Comparison of ENCODE assay signal across 1 cellular context in the genomic region with DNA sequence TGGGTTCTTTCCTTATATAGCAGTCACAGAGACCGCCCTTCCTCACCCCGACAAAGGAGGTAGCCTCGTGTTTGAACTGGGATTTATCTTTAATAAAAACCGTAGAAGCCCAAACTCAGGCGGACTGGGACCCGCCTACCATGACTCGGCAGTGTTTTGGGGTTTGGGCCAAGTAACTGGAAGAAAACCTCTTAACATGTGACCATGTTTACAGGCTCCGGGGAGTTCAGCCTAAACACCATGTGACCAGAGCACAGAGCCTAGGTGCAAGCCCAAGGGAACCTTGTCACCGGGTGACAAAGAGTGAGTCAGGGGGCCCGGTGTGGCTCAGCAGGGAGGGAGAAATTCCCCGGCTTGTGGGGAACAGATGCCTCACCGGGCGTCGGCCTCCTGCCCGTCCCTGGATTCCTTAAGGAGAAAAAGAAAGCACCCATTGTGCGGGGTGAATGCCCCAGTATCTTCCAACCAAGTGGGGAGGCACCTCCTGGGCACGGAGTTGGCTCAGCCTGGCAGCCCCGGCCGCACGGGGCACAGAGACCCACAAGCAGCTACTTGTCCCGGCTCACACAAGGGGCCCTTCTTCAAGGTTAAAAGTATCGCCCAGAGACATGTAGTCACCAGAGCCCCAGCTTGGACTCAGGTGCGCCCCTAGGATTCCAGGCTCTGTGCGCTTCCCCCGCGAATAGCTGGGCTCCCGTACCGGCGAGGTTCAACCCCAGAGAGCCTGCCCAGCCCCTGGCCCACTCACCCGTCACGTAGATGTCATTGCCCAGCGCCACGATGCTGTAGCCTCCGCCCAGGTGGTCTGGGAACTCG.
A peak's percentile ranks its signal among the peaks of the same experiment; 100 is the strongest.
TF ChIP-seq lines count a peak whose summit lies in the region.

No MANE protein-coding gene starts in this region.

TF ChIP-seq in K562, 482 proteins besides CTCF, POLR2A, EP300 and RAD21 (continued from another document and continues in another):
- TF ChIP-seq ZNF407 (IDR thresholded peaks at IDR 0.05; ENCODE audit: low read depth) (no peak), SP2 (IDR thresholded peaks at IDR 0.05; ENCODE audit: extremely low read depth, low read depth, low read length, poor library complexity, severe bottlenecking) (no peak), SLC30A9 (CRISPR knock-in tag; IDR thresholded peaks at IDR 0.05) (no peak), BRD4 (IDR thresholded peaks at IDR 0.05) (no peak), MBD1 (CRISPR knock-in tag; IDR thresholded peaks at IDR 0.05) (no peak), SRSF7 (optimal IDR thresholded peaks at IDR 0.05; ENCODE audit: low read depth, low read length) (no peak), CHCHD3 (CRISPR knock-in tag; IDR thresholded peaks at IDR 0.05) (no peak), CEBPZ (IDR thresholded peaks at IDR 0.05; ENCODE audit: borderline replicate concordance, low read depth, low read length) (no peak), TGIF2 (CRISPR knock-in tag; IDR thresholded peaks at IDR 0.05) (0 out of 2 replicates have a peak, but pooled peaks have one; percentile 60), HOXB6 (CRISPR knock-in tag; IDR thresholded peaks at IDR 0.05; ENCODE audit: borderline replicate concordance) (no peak), ZNF431 (CRISPR knock-in tag; IDR thresholded peaks at IDR 0.05) (no peak), PHF8 (IDR thresholded peaks at IDR 0.05; ENCODE audit: borderline replicate concordance, low read length) (no peak), MYC (IDR thresholded peaks at IDR 0.05; ENCODE audit: low read depth, low read length) (peak; percentile 93), MYC (CRISPR knock-in tag; IDR thresholded peaks at IDR 0.05; ENCODE audit: borderline replicate concordance, low read depth) (peak; percentile 90; the same call in 1 of the 2 replicates), NONO (IDR thresholded peaks at IDR 0.05; ENCODE audit: low read depth in 2 of 2, low read length in 1 of 2) (0 out of 4 replicates have a peak, but pooled peaks of 1 of the 2 experiments have one; percentile 16), ZNF395 (CRISPR knock-in tag; IDR thresholded peaks at IDR 0.05) (peak; percentile 39; the same call in 1 of the 2 replicates), RFX5 (IDR thresholded peaks at IDR 0.05; ENCODE audit: low read depth, low read length) (no peak), TRIM24 (IDR thresholded peaks at IDR 0.05) (no peak), ZNF644 (tag; IDR thresholded peaks at IDR 0.05; ENCODE audit: low read depth) (no peak), CREB5 (CRISPR knock-in tag; IDR thresholded peaks at IDR 0.05) (no peak), ILK (tag; IDR thresholded peaks at IDR 0.05; ENCODE audit: borderline replicate concordance, low read depth) (no peak), ARID3B (CRISPR knock-in tag; IDR thresholded peaks at IDR 0.05; ENCODE audit: borderline replicate concordance) (no peak), MTA1 (IDR thresholded peaks at IDR 0.05; ENCODE audit: borderline replicate concordance) (peak; percentile 81), FIP1L1 (IDR thresholded peaks at IDR 0.05; ENCODE audit: low read depth, low read length, poor library complexity, severe bottlenecking) (no peak), L3MBTL2 (IDR thresholded peaks at IDR 0.05) (peak; percentile 83), ZC3H4 (CRISPR knock-in tag; IDR thresholded peaks at IDR 0.05; ENCODE audit: borderline replicate concordance) (no peak; the same call in 1 of the 2 replicates)
- TF ChIP-seq, protein P1, sequence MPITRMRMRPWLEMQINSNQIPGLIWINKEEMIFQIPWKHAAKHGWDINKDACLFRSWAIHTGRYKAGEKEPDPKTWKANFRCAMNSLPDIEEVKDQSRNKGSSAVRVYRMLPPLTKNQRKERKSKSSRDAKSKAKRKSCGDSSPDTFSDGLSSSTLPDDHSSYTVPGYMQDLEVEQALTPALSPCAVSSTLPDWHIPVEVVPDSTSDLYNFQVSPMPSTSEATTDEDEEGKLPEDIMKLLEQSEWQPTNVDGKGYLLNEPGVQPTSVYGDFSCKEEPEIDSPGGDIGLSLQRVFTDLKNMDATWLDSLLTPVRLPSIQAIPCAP (CRISPR knock-in tag; IDR thresholded peaks at IDR 0.05; ENCODE audit: borderline replicate concordance) = no peak
- TF ChIP-seq, protein P2, sequence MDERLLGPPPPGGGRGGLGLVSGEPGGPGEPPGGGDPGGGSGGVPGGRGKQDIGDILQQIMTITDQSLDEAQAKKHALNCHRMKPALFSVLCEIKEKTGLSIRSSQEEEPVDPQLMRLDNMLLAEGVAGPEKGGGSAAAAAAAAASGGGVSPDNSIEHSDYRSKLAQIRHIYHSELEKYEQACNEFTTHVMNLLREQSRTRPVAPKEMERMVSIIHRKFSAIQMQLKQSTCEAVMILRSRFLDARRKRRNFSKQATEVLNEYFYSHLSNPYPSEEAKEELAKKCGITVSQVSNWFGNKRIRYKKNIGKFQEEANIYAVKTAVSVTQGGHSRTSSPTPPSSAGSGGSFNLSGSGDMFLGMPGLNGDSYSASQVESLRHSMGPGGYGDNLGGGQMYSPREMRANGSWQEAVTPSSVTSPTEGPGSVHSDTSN (CRISPR knock-in tag; IDR thresholded peaks at IDR 0.05; ENCODE audit: low read depth) = no peak
- TF ChIP-seq, protein P2 (tag; conservative IDR thresholded peaks at IDR 0.05; ENCODE audit: low read depth) = no peak
